ENCODE assay signal across 10 cellular contexts in genomic region chr6:29827579-29828470, GRCh38. TPM values are rescaled to one million over a fixed set of nuclear protein-coding genes. Genes with fewer than 3 reads are reported as not detected.
DNase-seq lines count a peak whose midpoint lies in the region; ATAC-seq, FAIRE-seq and TF ChIP-seq lines count a peak whose summit lies in the region.
"Had no signal": no experiment of that assay in that cellular context is flagged by ENCODE, and none has a peak within 500 bp of the region (broad histone marks: within the 10 kb centered on the region; RNA-seq: fewer than 3 reads in every experiment).

HLA-G (plus strand) TSS chr6:29827825; CDS start chr6:29827845, 20 bp downstream.

- ATAC-seq in GM23338 (peak; percentile 62), gastrocnemius medialis (no peak), gastroesophageal sphincter (no peak)
- ATAC-seq: left lobe of liver had no signal

- H3K9me3 ChIP-seq in gastrocnemius medialis (no peaks in the 10 kb centered on the region), gastroesophageal sphincter (no peaks in the 10 kb centered on the region)

- WGBS in gastroesophageal sphincter (ENCODE audit: low coverage in 1 of 2), 2 donors: 22 to 27% methylated on average over 7 to 12 of the region's 75 CpGs

- peak within 1 kb of the TSS; percentile 67 for H3K4me3 Mint-ChIP-seq in GM23338
- peak within 1 kb of the TSS; percentile 81 for H3K4me3 Mint-ChIP-seq in activated naive CD8-positive, alpha-beta T cell

- peaks cover 2% of the 10 kb centered on the region; the same call in 1 of the 3 replicates for H3K36me3 Mint-ChIP-seq in GM23338 (ENCODE audit: low read depth)
- no peaks in the 10 kb centered on the region for H3K36me3 Mint-ChIP-seq in activated naive CD8-positive, alpha-beta T cell

- in situ Hi-C loops in gastrocnemius medialis (cut with MboI; ENCODE audit: low sequenced_read_pairs in 4 of 4): loop anchor here in 1 of 4 donors (25.0 kb wide), 1 partner anchor 334 kb away; the partner anchor contains the start of genes TRIM10 and TRIM15

- no peaks in the 10 kb centered on the region; the same call in 2 of the 3 replicates for H3K4me1 Mint-ChIP-seq in GM23338
- peaks cover 17% of the 10 kb centered on the region for H3K4me1 Mint-ChIP-seq in activated naive CD8-positive, alpha-beta T cell (ENCODE audit: low read depth)

- H3K4me3 ChIP-seq in GM23338 (peak within 1 kb of the TSS; percentile 71), iPS-11a (ENCODE audit: low read depth, low read length) (peak within 1 kb of the TSS; percentile 43), gastrocnemius medialis (peak within 1 kb of the TSS in 3 of 4 donors; percentile 6 to 21 (median 13)), gastroesophageal sphincter (peak within 1 kb of the TSS in 1 of 2 donors; percentile 35)

- DNase-seq in GM23338 (ENCODE audit: low spot score) (peak; percentile 52), gastrocnemius medialis (no peak), SIG-M5 treated with dmso at 0.1 percent for 504 hours (lab: John Stamatoyannopoulos, UW; ENCODE audit: unreplicated experiment) (no peak), A172 (ENCODE audit: low spot score) (no peak), GM12891 (ENCODE audit: insufficient read length, low spot score) (no peak)

- peaks cover 66% of the 10 kb centered on the region for H3K27me3 ChIP-seq in GM23338 (ENCODE audit: insufficient read depth)
- H3K27me3 ChIP-seq in gastrocnemius medialis: peaks cover 28 to 36% (median 31%) of the 10 kb centered on the region in 3 donors
- peaks cover 58% of the 10 kb centered on the region for H3K27me3 ChIP-seq in gastroesophageal sphincter

- peaks cover 42% of the 10 kb centered on the region for H3K27me3 Mint-ChIP-seq in GM23338 (ENCODE audit: insufficient read depth, low read depth, poor library complexity)
- peaks cover 39% of the 10 kb centered on the region for H3K27me3 Mint-ChIP-seq in activated naive CD8-positive, alpha-beta T cell

- no peak for TF ChIP-seq POLR2A in gastrocnemius medialis (IDR thresholded peaks at IDR 0.05)
- no peak for TF ChIP-seq POLR2A in gastroesophageal sphincter (IDR thresholded peaks at IDR 0.05)
- no peak for TF ChIP-seq POLR2A in GM12891 (IDR thresholded peaks at IDR 0.05; ENCODE audit: low read depth, low read length)

- peaks cover 3% of the 10 kb centered on the region; the same call in 2 of the 3 replicates for H3K9me3 Mint-ChIP-seq in GM23338
- H3K9me3 Mint-ChIP-seq in activated naive CD8-positive, alpha-beta T cell (ENCODE audit: low read depth): no peaks in the 10 kb centered on the region

- no peaks in the 10 kb centered on the region; the same call in 1 of the 2 replicates for H3K9me2 ChIP-seq in GM23338 (ENCODE audit: insufficient read depth)

- H3K27ac ChIP-seq in GM23338 (ENCODE audit: low read depth) (no peak within 1 kb of the TSS), gastrocnemius medialis (no peak within 1 kb of the TSS), gastroesophageal sphincter (no peak within 1 kb of the TSS)

- H3K4me2 ChIP-seq in GM23338: peak within 1 kb of the TSS; percentile 84

- intact Hi-C loops in gastrocnemius medialis (cut with DNase I; ENCODE audit: low total_unique reads): no loop called here

- no peak within 1 kb of the TSS for H3K27ac Mint-ChIP-seq in GM23338
- H3K27ac Mint-ChIP-seq in activated naive CD8-positive, alpha-beta T cell: no peak within 1 kb of the TSS

- TF ChIP-seq CTCF in GM23338 (conservative IDR thresholded peaks at IDR 0.05; ENCODE audit: low read depth in 2 of 2) (no peak), gastrocnemius medialis (IDR thresholded peaks at IDR 0.05 in 4 of 5, conservative IDR thresholded peaks at IDR 0.05 in 1 of 5) (no peak), gastroesophageal sphincter (IDR thresholded peaks at IDR 0.05) (no peak)

- H3K79me2 ChIP-seq in GM23338 (replicated peaks; ENCODE audit: insufficient read depth): no peaks in the 10 kb centered on the region

- H3F3A ChIP-seq in GM23338 (replicated peaks; ENCODE audit: low read depth): no peaks in the 10 kb centered on the region

- no peaks in the 10 kb centered on the region for H4K20me1 ChIP-seq in GM23338 (replicated peaks; ENCODE audit: insufficient read depth)

- H2AFZ ChIP-seq in GM23338: peak within 1 kb of the TSS; percentile 95

- no peak for FAIRE-seq in GM12891 (lab: Jason Lieb, UNC)
- FAIRE-seq: G401.6 had no signal

- H3K36me3 ChIP-seq in GM23338 (ENCODE audit: insufficient read depth): no peaks in the 10 kb centered on the region
- no peaks in the 10 kb centered on the region for H3K36me3 ChIP-seq in gastrocnemius medialis
- H3K36me3 ChIP-seq in gastroesophageal sphincter: no peaks in the 10 kb centered on the region

- TF ChIP-seq EP300 in gastroesophageal sphincter (IDR thresholded peaks at IDR 0.05): no peak

- no peaks in the 10 kb centered on the region for H3K4me1 ChIP-seq in GM23338 (ENCODE audit: insufficient read depth)
- no peaks in the 10 kb centered on the region for H3K4me1 ChIP-seq in gastrocnemius medialis
- peaks cover 0 to 13% (median 9%) of the 10 kb centered on the region in 3 donors for H3K4me1 ChIP-seq in gastroesophageal sphincter

TF ChIP-seq in GM23338, 12 proteins besides CTCF, POLR2A, EP300 and RAD21 (continues in another document):
- TF ChIP-seq POLR2AphosphoS5 (IDR thresholded peaks at IDR 0.05; ENCODE audit: low read depth) (0 out of 2 replicates have a peak, but pooled peaks have one; percentile 4), STAT1 (IDR thresholded peaks at IDR 0.05; ENCODE audit: unreplicated experiment) (no peak), EZH2 (IDR thresholded peaks at IDR 0.05; ENCODE audit: low read depth, unreplicated experiment) (peak; percentile 58), JUNB (IDR thresholded peaks at IDR 0.05; ENCODE audit: unreplicated experiment) (no peak), EZH2phosphoT487 (IDR thresholded peaks at IDR 0.05; ENCODE audit: unreplicated experiment) (no peak)

TF ChIP-seq in GM12891, 5 proteins besides CTCF, POLR2A, EP300 and RAD21:
- TF ChIP-seq POLR2AphosphoS5 (IDR thresholded peaks at IDR 0.05; ENCODE audit: low read depth, low read length) (no peak), TAF1 (IDR thresholded peaks at IDR 0.05; ENCODE audit: low read depth, low read length) (no peak), POU2F2 (IDR thresholded peaks at IDR 0.05; ENCODE audit: low read depth, low read length) (no peak), SPI1 (IDR thresholded peaks at IDR 0.05; ENCODE audit: low read depth, low read length) (no peak), PAX5 (IDR thresholded peaks at IDR 0.05; ENCODE audit: insufficient read depth, low read length, severe bottlenecking) (no peak)
TF ChIP-seq in GM12891: peak in this region for 0.

RNA-seq across cellular contexts. Expression of gene HLA-G, which starts in this region (rescaled TPM):
- 1.5 and 2.8 TPM in 2 replicates for total RNA-seq in GM23338 (2014; rRNA removed; shearing (Covaris generic))
- 2.5 and 2.6 TPM in 2 replicates for polyA plus RNA-seq in GM23338 (2016; fragmentation: Nextera tagmentation; extraction: Ambion mirVana)
- not detected for total RNA-seq in gastrocnemius medialis
- total RNA-seq in gastroesophageal sphincter: not detected
- not detected in 2 replicates for total RNA-seq in A172 (2014; rRNA removed; shearing (Covaris generic))
- polyA plus RNA-seq in GM12891 (2012; ENCODE audit: low read depth, missing spikeins): 0.44 TPM
- total RNA-seq: left lobe of liver had no signal
